Comparison of ENCODE assay signal across 1 cellular context in genomic region chr14:74563233-74563585, GRCh38.
TF ChIP-seq lines count a peak whose summit lies in the region.

No MANE protein-coding gene starts in this region.

TF ChIP-seq in K562, 482 proteins besides CTCF, POLR2A, EP300 and RAD21:
- TF ChIP-seq ZNF77 (CRISPR knock-in tag; IDR thresholded peaks at IDR 0.05) (no peak), GATA2 (CRISPR knock-in tag; IDR thresholded peaks at IDR 0.05) (no peak), ZNF3 (CRISPR knock-in tag; IDR thresholded peaks at IDR 0.05) (no peak), ZNF174 (CRISPR knock-in tag; IDR thresholded peaks at IDR 0.05) (no peak), BRD4 (IDR thresholded peaks at IDR 0.05) (no peak)
